ENCODE assay signal across 8 cellular contexts in genomic region chr16:20309786-20310185, GRCh38. TPM values are rescaled to one million over a fixed set of nuclear protein-coding genes. Genes with fewer than 3 reads are reported as not detected.
"Had no signal": no experiment of that assay in that cellular context is flagged by ENCODE, and none has a peak within 500 bp of the region (broad histone marks: within the 10 kb centered on the region; RNA-seq: fewer than 3 reads in every experiment).

No MANE protein-coding gene starts in this region.

- DNase-seq: H9, HCEC 1CT, KBM-7 had no signal

- H3K4me3 ChIP-seq: GM23338 had no signal

- FAIRE-seq: H1, H54, HepG2 had no signal

- ATAC-seq: GM23338, HepG2 had no signal

RNA-seq across cellular contexts. Expression of gene GP2, which starts 17.5 kb away (rescaled TPM):
- total RNA-seq: GM23338, H1, H9, HT1080 had no signal

RNA-seq across cellular contexts. Expression of gene UMOD, which starts 42.7 kb away (rescaled TPM):
- total RNA-seq: GM23338, H1, H9, HepG2, HT1080 had no signal
